ENCODE assay signal across 9 cellular contexts in genomic region chr6:25889877-25890853, GRCh38. TPM values are rescaled to one million over a fixed set of nuclear protein-coding genes. Genes with fewer than 3 reads are reported as not detected.
DNase-seq lines count a peak whose midpoint lies in the region; ATAC-seq and TF ChIP-seq lines count a peak whose summit lies in the region.
"Had no signal": no experiment of that assay in that cellular context is flagged by ENCODE, and none has a peak within 500 bp of the region (broad histone marks: within the 10 kb centered on the region; RNA-seq: fewer than 3 reads in every experiment).

No MANE protein-coding gene starts in this region.

- no peak overlapping the region for H3K4me3 Mint-ChIP-seq in brain
- H3K4me3 Mint-ChIP-seq: central memory CD8-positive, alpha-beta T cell had no signal

- in situ Hi-C loops in GM23248 (cut with MboI): no loop called here

- peaks cover 0 to 2% (median 0%) of the 10 kb centered on the region in 5 experiments for H3K9me3 Mint-ChIP-seq in brain
- H3K9me3 Mint-ChIP-seq: central memory CD8-positive, alpha-beta T cell had no signal

- ATAC-seq in GM21717 (IDR thresholded peaks at IDR 0.05; ENCODE audit: unreplicated experiment): no peak

- H3K27ac Mint-ChIP-seq in brain: no peak overlapping the region

- H3K9me3 ChIP-seq in GM23248 (ENCODE audit: low read depth): no peaks in the 10 kb centered on the region

- TF ChIP-seq CTCF in AG09319 (IDR thresholded peaks at IDR 0.05; ENCODE audit: low read depth, low read length): peak; percentile 51
- peak; percentile 71 to 78 for TF ChIP-seq CTCF in brain (conservative IDR thresholded peaks at IDR 0.05)
- TF ChIP-seq CTCF in kidney epithelial cell (IDR thresholded peaks at IDR 0.05; ENCODE audit: insufficient read depth, low read length, poor library complexity, severe bottlenecking): peak; percentile 60

- H3K36me3 ChIP-seq in GM23248 (ENCODE audit: low read depth) (no peaks in the 10 kb centered on the region), kidney epithelial cell (ENCODE audit: control insufficient read depth, insufficient read depth, low read length) (no peaks in the 10 kb centered on the region)

- no peaks in the 10 kb centered on the region for H3K79me2 ChIP-seq in GM23248 (ENCODE audit: insufficient read depth)

- H3K9me2 ChIP-seq in GM23248 (ENCODE audit: insufficient read depth): no peaks in the 10 kb centered on the region

- H2AFZ ChIP-seq in GM23248: no peak overlapping the region

- H3K36me3 Mint-ChIP-seq in brain: no peaks in the 10 kb centered on the region

- no peaks in the 10 kb centered on the region for H3K4me1 Mint-ChIP-seq in brain
- H3K4me1 Mint-ChIP-seq: central memory CD8-positive, alpha-beta T cell had no signal

- no peak for DNase-seq in AG09319 (ENCODE audit: extremely low read depth, low read depth)
- DNase-seq in GM23248: peak; percentile 66
- peak; percentile 7 for DNase-seq in NCI-H510A (lab: John Stamatoyannopoulos, UW)
- peak; percentile 31 for DNase-seq in kidney epithelial cell (ENCODE audit: low read depth)
- no peak for DNase-seq in activated CD8-positive, alpha-beta memory T cell treated with anti-CD3 and anti-CD28 coated beads, Interleukin-2, amount 50 U/mL, for 48 hours
- no peak for DNase-seq in germinal center (ENCODE audit: low spot score)

- peaks cover 3% of the 10 kb centered on the region for H3K27me3 Mint-ChIP-seq in brain

- no peak overlapping the region for H3K27ac ChIP-seq in GM23248

- H3K4me3 ChIP-seq in GM23248 (no peak overlapping the region), kidney epithelial cell (ENCODE audit: low read depth, low read length) (no peak overlapping the region)

- H3K4me1 ChIP-seq in GM23248 (ENCODE audit: insufficient read depth): no peaks in the 10 kb centered on the region

- no peaks in the 10 kb centered on the region for H3F3A ChIP-seq in GM23248 (ENCODE audit: insufficient read depth)

- H3K4me2 ChIP-seq in GM23248 (ENCODE audit: unreplicated experiment): no peak overlapping the region

- H3K27me3 ChIP-seq in GM23248 (replicated peaks; ENCODE audit: insufficient read depth) (no peaks in the 10 kb centered on the region), kidney epithelial cell (ENCODE audit: control insufficient read depth, insufficient read depth, low read length) (no peaks in the 10 kb centered on the region)

- H3K9ac ChIP-seq in GM23248: no peak overlapping the region

- no peaks in the 10 kb centered on the region for H4K20me1 ChIP-seq in GM23248 (ENCODE audit: insufficient read depth)

- 64 to 69% methylated on average over 5 of the region's 5 CpGs for WGBS in GM23248 (ENCODE audit: low coverage in 1 of 2, low lambda C conversion rate in 2 of 2, missing lambda C conversion rate in 2 of 2), 2 experiments

RNA-seq across cellular contexts. Expression of gene SLC17A3, which starts 16.1 kb away (rescaled TPM):
- not detected in 2 replicates for total RNA-seq in GM23248 (2014; rRNA removed; shearing (Covaris generic))
- polyA plus RNA-seq in GM23248 (2016; fragmentation: Nextera tagmentation; extraction: Ambion mirVana) (not detected in 2 replicates), brain (ENCODE audit: insufficient read depth, low read depth, low replicate concordance) (not detected)
- not detected in 2 replicates for total RNA-seq in kidney epithelial cell

RNA-seq across cellular contexts. Expression of gene SLC17A2, which starts 40.3 kb away (rescaled TPM):
- not detected in 2 replicates for total RNA-seq in GM23248 (2014; rRNA removed; shearing (Covaris generic))
- polyA plus RNA-seq in GM23248 (2016; fragmentation: Nextera tagmentation; extraction: Ambion mirVana) (not detected in 2 replicates), brain (ENCODE audit: insufficient read depth, low read depth, low replicate concordance) (not detected)
- not detected in 2 replicates for total RNA-seq in kidney epithelial cell

RNA-seq across cellular contexts. Expression of gene SLC17A1, which starts 58.3 kb away (rescaled TPM):
- not detected in 2 replicates for total RNA-seq in GM23248 (2014; rRNA removed; shearing (Covaris generic))
- not detected in 2 replicates for polyA plus RNA-seq in GM23248 (2016; fragmentation: Nextera tagmentation; extraction: Ambion mirVana)
- polyA plus RNA-seq in brain (ENCODE audit: insufficient read depth, low read depth, low replicate concordance): not detected
- total RNA-seq in kidney epithelial cell: not detected in 2 replicates

Comparison
In these comparisons a context has a peak if more than half of its experiments do, and no peak if none do; other contexts are left out.
1. DNase-seq: peak in GM23248 (single experiment), NCI-H510A (single experiment) and kidney epithelial cell (single experiment); none in AG09319 (single experiment), activated CD8-positive, alpha-beta memory T cell treated with anti-CD3 and anti-CD28 coated beads, Interleukin-2, amount 50 U/mL, for 48 hours (single experiment) and germinal center (single experiment).
2. Peak in every context shown above with its lines, with median percentiles within 50 percentile points of each other: CTCF ChIP-seq.